In the genomic region with DNA sequence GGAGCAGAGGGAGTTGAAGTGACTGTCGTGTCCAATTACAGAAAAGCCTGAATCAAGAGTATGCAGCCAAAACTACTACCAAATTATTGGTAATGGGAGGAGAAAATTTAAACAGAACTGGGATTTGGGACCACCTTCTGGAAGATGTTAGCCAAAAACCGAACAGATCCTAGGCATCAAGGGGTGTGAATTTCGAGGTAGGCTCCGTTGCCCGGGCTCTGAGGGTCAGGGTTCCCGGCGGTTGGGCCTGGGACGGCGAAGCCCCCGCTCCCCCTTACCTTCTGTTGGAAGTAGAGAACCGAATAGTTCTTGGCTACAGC, we compare ENCODE assay signal across 8 cellular contexts. TPM values are rescaled to one million over a fixed set of nuclear protein-coding genes. Genes with fewer than 3 reads are reported as not detected.
DNase-seq lines count a peak whose midpoint lies in the region; ATAC-seq, FAIRE-seq and TF ChIP-seq lines count a peak whose summit lies in the region.

No MANE protein-coding gene starts in this region.

- H3K4ac ChIP-seq in IMR-90 (ENCODE audit: low read depth, low read length): peak overlapping the region; percentile 76

- WGBS in IMR-90 (ENCODE audit: extremely low coverage in 2 of 2, insufficient read length in 1 of 2), 2 experiments: no CpG with 5 or more reads among the region's 11 CpGs

- H3K56ac ChIP-seq in IMR-90 (ENCODE audit: extremely low read depth, insufficient read depth, low read length): peak overlapping the region; percentile 38; the same call in 1 of the 2 replicates

- 0 out of 2 replicates have a peak, but pooled peaks cover 5% of the 10 kb centered on the region for H3K9me1 ChIP-seq in IMR-90 (ENCODE audit: insufficient read depth, low read length)

- H2AK9ac ChIP-seq in IMR-90 (replicated peaks; ENCODE audit: low read depth, low read length, poor library complexity): peak overlapping the region; percentile 84

- no peak overlapping the region for H2BK20ac ChIP-seq in IMR-90 (ENCODE audit: low read depth, low read length)

- H3K4me3 Mint-ChIP-seq in chondrocyte (ENCODE audit: unreplicated experiment): peak overlapping the region; percentile 96
- H3K4me3 Mint-ChIP-seq in naive thymus-derived CD8-positive, alpha-beta T cell: peak overlapping the region; percentile 90 to 100 (median 100)

- H3K18ac ChIP-seq in IMR-90 (ENCODE audit: low read depth, low read length): peak overlapping the region; percentile 33; the same call in 1 of the 2 replicates

- dilution Hi-C loops in IMR-90 (cut with HindIII; ENCODE audit: low sequenced_read_pairs, unreplicated experiment): no loop called here

- peak overlapping the region; percentile 99 for H2AFZ ChIP-seq in IMR-90 (replicated peaks; ENCODE audit: low read length, poor library complexity)

- TF ChIP-seq CTCF in IMR-90 (conservative IDR thresholded peaks at IDR 0.05; ENCODE audit: low read depth, low read length) (no peak), chondrocyte (IDR thresholded peaks at IDR 0.05) (no peak)

- no peak; the same call in 1 of the 2 replicates for ATAC-seq in IMR-90 (ENCODE audit: low read depth)
- no peak for ATAC-seq in naive thymus-derived CD8-positive, alpha-beta T cell

- intact Hi-C loops in IMR-90 (cut with micrococcal nuclease): loop anchor here (1.0 to 5.0 kb wide), 6 partner anchors 33 to 387 kb away; partner anchors contain the start of genes CCDC90B and PCF11

- H3K14ac ChIP-seq in IMR-90 (replicated peaks; ENCODE audit: low read depth, low read length): peak overlapping the region; percentile 86

- H3K4me1 ChIP-seq in IMR-90 (ENCODE audit: control insufficient read depth, insufficient read depth, low read length): 0 out of 2 replicates have a peak, but pooled peaks cover 1% of the 10 kb centered on the region

- H4K8ac ChIP-seq in IMR-90 (ENCODE audit: low read depth in 2 of 2, low read length in 2 of 2): peak overlapping the region; percentile 64 to 74; a peak in 3 of 4 replicates

- H3K9me3 Mint-ChIP-seq in chondrocyte (ENCODE audit: low read depth): no peaks in the 10 kb centered on the region
- H3K9me3 Mint-ChIP-seq in naive thymus-derived CD8-positive, alpha-beta T cell: no peaks in the 10 kb centered on the region

- FAIRE-seq in GM12892 (lab: Jason Lieb, UNC): no peak

- H3K23ac ChIP-seq in IMR-90 (ENCODE audit: low read depth, low read length): peak overlapping the region; percentile 77; the same call in 1 of the 2 replicates

- H3K9me3 ChIP-seq in IMR-90 (ENCODE audit: control insufficient read depth, insufficient read depth, low read length): no peaks in the 10 kb centered on the region

- no peaks in the 10 kb centered on the region for H3K27me3 ChIP-seq in IMR-90 (ENCODE audit: control insufficient read depth, insufficient read depth, low read length)

- H3K79me1 ChIP-seq in IMR-90 (ENCODE audit: low read depth in 1 of 2, low read length in 2 of 2): peaks cover 21 to 30% of the 10 kb centered on the region in 2 experiments

- TF ChIP-seq POLR2A in IMR-90 (IDR thresholded peaks at IDR 0.05; ENCODE audit: low read depth, low read length): no peak
- TF ChIP-seq POLR2A in GM12892 (IDR thresholded peaks at IDR 0.05; ENCODE audit: low read depth, low read length): no peak

- H2BK5ac ChIP-seq in IMR-90 (ENCODE audit: low read depth, low read length, poor library complexity, severe bottlenecking): peak overlapping the region; percentile 47

- peak overlapping the region; percentile 75 for H3K27ac ChIP-seq in IMR-90 (ENCODE audit: insufficient read depth, low read length)

- POLR2A ChIA-PET in IMR-90 (lab: Charles Lee; ENCODE audit: unreplicated experiment): no interaction called here
- POLR2A ChIA-PET in naive thymus-derived CD8-positive, alpha-beta T cell (lab: Charles Lee): interaction anchor here (0.6 to 3.5 kb wide), 19 partner anchors 10 to 393 kb away, joined by 3 to 69 read pairs (median 6); partner anchors contain the start of genes ANKRD42, CCDC90B and PCF11

- peak overlapping the region; percentile 16 for H4K5ac ChIP-seq in IMR-90 (ENCODE audit: low read depth, low read length)

- H2BK120ac ChIP-seq in IMR-90 (ENCODE audit: low read depth, low read length): peak overlapping the region; percentile 52; the same call in 1 of the 2 replicates

- no peaks in the 10 kb centered on the region for H3K36me3 ChIP-seq in IMR-90 (ENCODE audit: control insufficient read depth, insufficient read depth, low read length)

- H3K4me1 Mint-ChIP-seq in chondrocyte (ENCODE audit: low read depth): peaks cover 30% of the 10 kb centered on the region
- H3K4me1 Mint-ChIP-seq in naive thymus-derived CD8-positive, alpha-beta T cell: peaks cover 29 to 60% (median 51%) of the 10 kb centered on the region in 4 donors

- peak overlapping the region; percentile 88 for H3K9ac ChIP-seq in IMR-90 (ENCODE audit: low read depth, low read length)

- in situ Hi-C loops in IMR-90 (cut with MboI; ENCODE audit: low sequenced_read_pairs): loop anchor here (10.0 to 25.0 kb wide), 3 partner anchors 175 to 912 kb away; partner anchors contain the start of gene RAB30

- H3K4me2 ChIP-seq in IMR-90 (ENCODE audit: low read depth, low read length): peak overlapping the region; percentile 89

- no peaks in the 10 kb centered on the region for H4K20me1 ChIP-seq in IMR-90 (ENCODE audit: insufficient read depth, low read length)

- H2AK5ac ChIP-seq in IMR-90 (ENCODE audit: low read depth, low read length): no peak overlapping the region

- H3K27me3 Mint-ChIP-seq in chondrocyte (ENCODE audit: low read depth): no peaks in the 10 kb centered on the region
- no peaks in the 10 kb centered on the region for H3K27me3 Mint-ChIP-seq in naive thymus-derived CD8-positive, alpha-beta T cell

- no peak overlapping the region for H2BK15ac ChIP-seq in IMR-90 (ENCODE audit: low read depth, low read length)

- DNase-seq in IMR-90 (no peak), chondrocyte (ENCODE audit: low spot score) (no peak), GM12892 (ENCODE audit: insufficient read length) (no peak), cerebellum (ENCODE audit: low spot score) (no peak)
- peak in 1 of 10 donors; percentile 6 for DNase-seq in naive thymus-derived CD8-positive, alpha-beta T cell
- no peak for DNase-seq in stimulated activated CD4-positive, alpha-beta T cell treated with anti-CD3 and anti-CD28 coated beads, Interleukin-4, amount 100 ng/mL, for 24 hours
- no peak for DNase-seq in activated CD4-positive, alpha-beta T cell treated with anti-CD3 and anti-CD28 coated beads, Interleukin-2, amount 50 U/mL, for 1 hour

- no peak for TF ChIP-seq RAD21 in IMR-90 (IDR thresholded peaks at IDR 0.05; ENCODE audit: low read length)

- H3K27ac Mint-ChIP-seq in chondrocyte (ENCODE audit: unreplicated experiment): peak overlapping the region; percentile 100
- H3K27ac Mint-ChIP-seq in naive thymus-derived CD8-positive, alpha-beta T cell: peak overlapping the region; percentile 92 to 100 (median 100)

- CTCF ChIA-PET in IMR-90 (lab: Yijun Ruan, JAX): interaction anchor here (0.6 to 1.6 kb wide), 5 partner anchors 13 to 350 kb away, joined by 3 to 8 read pairs (median 4); no protein-coding TSS in a partner anchor

- no peaks in the 10 kb centered on the region for H3K36me3 Mint-ChIP-seq in chondrocyte (ENCODE audit: low read depth)
- H3K36me3 Mint-ChIP-seq in naive thymus-derived CD8-positive, alpha-beta T cell: peaks cover 0 to 2% (median 0%) of the 10 kb centered on the region in 3 donors

- BruUV-seq in IMR-90 (replicated peaks; lab: Mats Ljungman, UMichigan): no TSS peak

- H3K4me3 ChIP-seq in GM08714 (ENCODE audit: low read length): peak overlapping the region; percentile 63
- H3K4me3 ChIP-seq in IMR-90 (ENCODE audit: insufficient read depth, low read depth, low read length): peak overlapping the region; percentile 64

- peak overlapping the region; percentile 27; the same call in 1 of the 2 replicates for H4K91ac ChIP-seq in IMR-90 (ENCODE audit: insufficient read depth, low read depth, low read length)

TF ChIP-seq in IMR-90, 13 proteins besides CTCF, POLR2A, EP300 and RAD21 (continues in another document):
- TF ChIP-seq RFX5 (IDR thresholded peaks at IDR 0.05; ENCODE audit: low read depth, low read length): no peak
- TF ChIP-seq, protein P1, sequence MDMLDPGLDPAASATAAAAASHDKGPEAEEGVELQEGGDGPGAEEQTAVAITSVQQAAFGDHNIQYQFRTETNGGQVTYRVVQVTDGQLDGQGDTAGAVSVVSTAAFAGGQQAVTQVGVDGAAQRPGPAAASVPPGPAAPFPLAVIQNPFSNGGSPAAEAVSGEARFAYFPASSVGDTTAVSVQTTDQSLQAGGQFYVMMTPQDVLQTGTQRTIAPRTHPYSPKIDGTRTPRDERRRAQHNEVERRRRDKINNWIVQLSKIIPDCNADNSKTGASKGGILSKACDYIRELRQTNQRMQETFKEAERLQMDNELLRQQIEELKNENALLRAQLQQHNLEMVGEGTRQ (IDR thresholded peaks at IDR 0.05; ENCODE audit: low read depth, low read length): no peak
- TF ChIP-seq MXI1 (IDR thresholded peaks at IDR 0.05; ENCODE audit: borderline replicate concordance, low read depth, low read length): no peak
- TF ChIP-seq MAFK (IDR thresholded peaks at IDR 0.05; ENCODE audit: low read depth, low read length): no peak
- no peak for TF ChIP-seq MAZ (IDR thresholded peaks at IDR 0.05; ENCODE audit: borderline replicate concordance, low read depth, low read length)
- no peak for TF ChIP-seq BHLHE40 (IDR thresholded peaks at IDR 0.05; ENCODE audit: low read depth, low read length)
- no peak for TF ChIP-seq RCOR1 (IDR thresholded peaks at IDR 0.05; ENCODE audit: insufficient replicate concordance, low read length)
- TF ChIP-seq NFE2L2 (IDR thresholded peaks at IDR 0.05; ENCODE audit: low read depth, low read length): no peak
- no peak for TF ChIP-seq CEBPB (IDR thresholded peaks at IDR 0.05; ENCODE audit: low read depth, low read length)
- no peak for TF ChIP-seq CHD1 (IDR thresholded peaks at IDR 0.05; ENCODE audit: low read depth, low read length)

RNA-seq across cellular contexts. Expression of gene PRCP, which starts 0.3 kb away (rescaled TPM):
- 31.7 TPM in 2 replicates for total RNA-seq in IMR-90 (2012; rRNA removed)
- 56.8 and 64.9 TPM in 2 replicates for polyA plus RNA-seq in IMR-90 (2012; rRNA removed)
- polyA plus RNA-seq in IMR-90 (2012; cell fraction: cytosol; rRNA removed): 24.1 and 32.6 TPM in 2 replicates
- 4.1 and 36.8 TPM in 2 replicates for polyA plus RNA-seq in IMR-90 (2012; cell fraction: nucleus; rRNA removed; ENCODE audit: low replicate concordance)
- 51.2 to 58.9 TPM (median 56.6 TPM) in 3 replicates for total RNA-seq in chondrocyte
- total RNA-seq in naive thymus-derived CD8-positive, alpha-beta T cell: 10 to 100 TPM; 26.4 to 29.1 TPM
- 10 to 100 TPM; 48.3 to 50.2 (median 49.3) TPM for polyA plus RNA-seq in naive thymus-derived CD8-positive, alpha-beta T cell
- polyA plus RNA-seq in GM12892 (2012; ENCODE audit: missing spikeins): 17.2 TPM
- 40.0 TPM for total RNA-seq in cerebellum

RNA-seq across cellular contexts. Expression of gene DDIAS, which starts 1.6 kb away (rescaled TPM):
- 9.4 and 15.8 TPM in 2 replicates for total RNA-seq in IMR-90 (2012; rRNA removed)
- polyA plus RNA-seq in IMR-90 (2012; rRNA removed): 4.3 and 4.6 TPM in 2 replicates
- 0.93 and 2.8 TPM in 2 replicates for polyA plus RNA-seq in IMR-90 (2012; cell fraction: cytosol; rRNA removed)
- polyA plus RNA-seq in IMR-90 (2012; cell fraction: nucleus; rRNA removed; ENCODE audit: low replicate concordance): 0.61 and 2.6 TPM in 2 replicates
- 1.2 to 3.5 TPM (median 1.8 TPM) in 3 replicates for total RNA-seq in chondrocyte
- total RNA-seq in naive thymus-derived CD8-positive, alpha-beta T cell: 1 to 10 TPM; 2.3 to 2.5 TPM
- polyA plus RNA-seq in naive thymus-derived CD8-positive, alpha-beta T cell: 1 to 10 TPM in 2 of 3 donors, under 1 TPM in 1; 0.59 to 3.1 (median 1.7) TPM
- polyA plus RNA-seq in GM12892 (2012; ENCODE audit: missing spikeins): 4.3 TPM
- 4.1 TPM for total RNA-seq in cerebellum
